In genomic region chr17:38660097-38661026, GRCh38 we compare ENCODE assay signal across 17 cellular contexts. TPM values are rescaled to one million over a fixed set of nuclear protein-coding genes. Genes with fewer than 3 reads are reported as not detected.
DNase-seq lines count a peak whose midpoint lies in the region; ATAC-seq and TF ChIP-seq lines count a peak whose summit lies in the region.
"Had no signal": no experiment of that assay in that cellular context is flagged by ENCODE, and none has a peak within 500 bp of the region (broad histone marks: within the 10 kb centered on the region; RNA-seq: fewer than 3 reads in every experiment).

No MANE protein-coding gene starts in this region.

- no peak overlapping the region for H3K56ac ChIP-seq in mesendoderm (ENCODE audit: low read length)

- DNase-seq in Caco-2 (peak in 1 of 2 experiments; percentile 27), OCI-M1 (lab: John Stamatoyannopoulos, UW) (peak; percentile 23), mesendoderm (peak; percentile 29), Ammon's horn (ENCODE audit: low spot score) (no peak), COLO829 (ENCODE audit: low spot score) (no peak), T-helper 17 cell (no peak)
- DNase-seq in stimulated activated CD4-positive, alpha-beta T cell treated with anti-CD3 and anti-CD28 coated beads, Interleukin-12 subunit alpha, Interleukin-12 subunit beta, amount 100 ng/mL, for 4 hours: no peak
- DNase-seq: activated CD4-positive, alpha-beta T cell treated with anti-CD3 and anti-CD28 coated beads for 48 hours; activated naive CD8-positive, alpha-beta T cell treated with anti-CD3 and anti-CD28 coated beads, Interleukin-2, amount 50 U/mL, for 24 hours; activated T-cell treated with anti-CD3 and anti-CD28 coated beads, Interleukin-2, amount 50 U/mL, for 24 hours; central memory CD4-positive, alpha-beta T cell; EL; gastrocnemius medialis; NCI-H1436; NCI-H526; T-helper 2 cell had no signal

- intact Hi-C loops in Caco-2 (cut with micrococcal nuclease; ENCODE audit: unreplicated experiment): loop anchor here (10.0 kb wide), 1 partner anchor 236 kb away; the partner anchor contains the start of gene ARHGAP23

- POLR2A ChIA-PET in Caco-2 (lab: Charles Lee) (interaction anchor here (1.1 kb wide), 1 partner anchor 63 kb away, joined by 6 read pairs; no protein-coding TSS in a partner anchor), HEK293 (lab: Yijun Ruan, JAX) (interaction anchor here (0.7 kb wide), 2 partner anchors 68 to 247 kb away, joined by 3 read pairs; no protein-coding TSS in a partner anchor)

- no peak overlapping the region for H4K5ac ChIP-seq in mesendoderm (ENCODE audit: low read length)

- H3K79me2 ChIP-seq in mesendoderm (ENCODE audit: control insufficient read depth, insufficient read depth, low read length): no peaks in the 10 kb centered on the region

- H3K79me1 ChIP-seq in mesendoderm (ENCODE audit: low read length): no peaks in the 10 kb centered on the region

- H3K4me1 Mint-ChIP-seq in Caco-2 (ENCODE audit: low read depth, unreplicated experiment) (peaks cover 6% of the 10 kb centered on the region), T-helper 17 cell (peaks cover 3% of the 10 kb centered on the region)

- H3K4me3 ChIP-seq in Caco-2 (ENCODE audit: low read depth, low read length): no peak overlapping the region
- H3K4me3 ChIP-seq in HEK293 (ENCODE audit: low read depth, low read length): no peak overlapping the region
- H3K4me3 ChIP-seq in mesendoderm (ENCODE audit: low read length): no peak overlapping the region
- H3K4me3 ChIP-seq: gastrocnemius medialis had no signal

- no peak overlapping the region for H3K4ac ChIP-seq in mesendoderm (ENCODE audit: low read depth, low read length)

- no peak for ATAC-seq in T-helper 17 cell
- ATAC-seq: activated naive CD8-positive, alpha-beta T cell treated with anti-CD3 and anti-CD28 coated beads, Interleukin-2, amount 50 U/mL, for 24 hours; gastrocnemius medialis had no signal

- H3K9ac ChIP-seq in mesendoderm (ENCODE audit: low read length): no peak overlapping the region

- no peak overlapping the region for H3K4me2 ChIP-seq in mesendoderm (ENCODE audit: low read length)

- H2BK5ac ChIP-seq in mesendoderm (ENCODE audit: low read length): no peak overlapping the region

- CTCF ChIA-PET in Caco-2 (lab: Charles Lee) (interaction anchor here (1.0 to 10.9 kb wide), 4 partner anchors 46 to 102 kb away, joined by 3 to 292 read pairs (median 4); no protein-coding TSS in a partner anchor), HEK293 (lab: Yijun Ruan, JAX) (interaction anchor here (0.6 to 11.9 kb wide), 12 partner anchors 8 to 311 kb away, joined by 3 to 254 read pairs (median 4); no protein-coding TSS in a partner anchor)

- H3K36me3 ChIP-seq in Caco-2 (ENCODE audit: control insufficient read depth, insufficient read depth, low read length) (no peaks in the 10 kb centered on the region), HEK293 (ENCODE audit: control insufficient read depth in 2 of 2, insufficient read depth in 1 of 2, low read length in 2 of 2) (no peaks in the 10 kb centered on the region), mesendoderm (ENCODE audit: control insufficient read depth, insufficient read depth, low read length) (no peaks in the 10 kb centered on the region)
- H3K36me3 ChIP-seq: gastrocnemius medialis had no signal

- H3K4me1 ChIP-seq in Caco-2: peaks cover 16% of the 10 kb centered on the region
- H3K4me1 ChIP-seq in HEK293 (ENCODE audit: control insufficient read depth, insufficient read depth, low read length): no peaks in the 10 kb centered on the region
- no peaks in the 10 kb centered on the region for H3K4me1 ChIP-seq in mesendoderm (ENCODE audit: control insufficient read depth, low read depth, low read length)
- H3K4me1 ChIP-seq: gastrocnemius medialis had no signal

- H3K36me3 Mint-ChIP-seq in Caco-2 (ENCODE audit: insufficient read depth, unreplicated experiment) (no peaks in the 10 kb centered on the region), T-helper 17 cell (ENCODE audit: low read depth) (peaks cover 5% of the 10 kb centered on the region)

- H2BK120ac ChIP-seq in mesendoderm (ENCODE audit: low read depth, low read length): no peak overlapping the region

- H3K23ac ChIP-seq in mesendoderm (ENCODE audit: low read length): no peak overlapping the region

- no peaks in the 10 kb centered on the region for H3K9me3 Mint-ChIP-seq in Caco-2 (ENCODE audit: unreplicated experiment)
- H3K9me3 Mint-ChIP-seq: activated naive CD8-positive, alpha-beta T cell treated with anti-CD3 and anti-CD28 coated beads, Interleukin-2, amount 50 U/mL, for 24 hours; activated T-cell treated with anti-CD3 and anti-CD28 coated beads, Interleukin-2, amount 50 U/mL, for 24 hours had no signal

- H3K27ac Mint-ChIP-seq in Caco-2 (ENCODE audit: unreplicated experiment): peak overlapping the region; percentile 15
- no peak overlapping the region for H3K27ac Mint-ChIP-seq in T-helper 17 cell
- H3K27ac Mint-ChIP-seq: activated naive CD8-positive, alpha-beta T cell treated with anti-CD3 and anti-CD28 coated beads, Interleukin-2, amount 50 U/mL, for 24 hours; activated T-cell treated with anti-CD3 and anti-CD28 coated beads, Interleukin-2, amount 50 U/mL, for 24 hours had no signal

- H3K27me3 Mint-ChIP-seq in Caco-2 (ENCODE audit: insufficient read depth, unreplicated experiment): no peaks in the 10 kb centered on the region
- peaks cover 62% of the 10 kb centered on the region for H3K27me3 Mint-ChIP-seq in T-helper 17 cell

- H3K18ac ChIP-seq in mesendoderm (ENCODE audit: low read length): no peak overlapping the region

- H3K9me3 ChIP-seq in Caco-2 (no peaks in the 10 kb centered on the region), HEK293 (ENCODE audit: control insufficient read depth, insufficient read depth, low read depth, low read length) (no peaks in the 10 kb centered on the region), T-helper 17 cell (ENCODE audit: control insufficient read depth, low read length, poor library complexity, severe bottlenecking) (no peaks in the 10 kb centered on the region)
- H3K9me3 ChIP-seq: gastrocnemius medialis had no signal

- no peak overlapping the region for H4K8ac ChIP-seq in mesendoderm (ENCODE audit: low read depth, low read length)

- WGBS in mesendoderm (ENCODE audit: extremely low coverage, insufficient coverage, low lambda C conversion rate): no CpG with 5 or more reads among the region's 16 CpGs

- BruUV-seq in Caco-2 (replicated peaks; lab: Mats Ljungman, UMichigan): no TSS peak

- no peak for TF ChIP-seq CTCF in Caco-2 (IDR thresholded peaks at IDR 0.05; ENCODE audit: insufficient read depth in 1 of 2, low read depth in 1 of 2, low read length in 1 of 2, severe bottlenecking in 1 of 2, unreplicated experiment in 1 of 2)
- no peak for TF ChIP-seq CTCF in HEK293 (tag by site-specific recombination; IDR thresholded peaks at IDR 0.05)

- H3K27me3 ChIP-seq in Caco-2 (replicated peaks; ENCODE audit: control insufficient read depth, insufficient read depth, low read length) (no peaks in the 10 kb centered on the region), mesendoderm (ENCODE audit: insufficient read depth, low read length, poor library complexity) (no peaks in the 10 kb centered on the region)

- no peak overlapping the region for H2AK5ac ChIP-seq in mesendoderm (ENCODE audit: low read length)

- H3K4me3 Mint-ChIP-seq in Caco-2 (ENCODE audit: unreplicated experiment) (no peak overlapping the region), T-helper 17 cell (no peak overlapping the region)
- H3K4me3 Mint-ChIP-seq: activated naive CD8-positive, alpha-beta T cell treated with anti-CD3 and anti-CD28 coated beads, Interleukin-2, amount 50 U/mL, for 24 hours; activated T-cell treated with anti-CD3 and anti-CD28 coated beads, Interleukin-2, amount 50 U/mL, for 24 hours had no signal

- no peak overlapping the region for H2BK15ac ChIP-seq in mesendoderm (replicated peaks; ENCODE audit: low read depth)

- no peak overlapping the region for H3K27ac ChIP-seq in HEK293 (ENCODE audit: extremely low read depth, low read depth, low read length)
- H3K27ac ChIP-seq in mesendoderm (ENCODE audit: low read depth, low read length): no peak overlapping the region
- H3K27ac ChIP-seq: gastrocnemius medialis had no signal

TF ChIP-seq in HEK293, 187 proteins besides CTCF, POLR2A, EP300 and RAD21 (continues in another document):
- TF ChIP-seq ZBTB1 (tag by site-specific recombination; IDR thresholded peaks at IDR 0.05) (no peak), PBX3 (CRISPR knock-in tag; IDR thresholded peaks at IDR 0.05) (no peak), GLIS2 (tag by site-specific recombination; IDR thresholded peaks at IDR 0.05) (no peak), KLF1 (tag by site-specific recombination; IDR thresholded peaks at IDR 0.05) (0 out of 2 replicates have a peak, but pooled peaks have one; percentile 33), ZNF585B (tag by site-specific recombination; IDR thresholded peaks at IDR 0.05) (no peak), HOXA7 (CRISPR knock-in tag; IDR thresholded peaks at IDR 0.05; ENCODE audit: borderline replicate concordance) (no peak), ZNF426 (tag by site-specific recombination; IDR thresholded peaks at IDR 0.05) (no peak), GLIS1 (tag by site-specific recombination; IDR thresholded peaks at IDR 0.05) (peak; percentile 34; the same call in 1 of the 2 replicates), SP2 (tag by site-specific recombination; IDR thresholded peaks at IDR 0.05) (peak; percentile 40), ZNF146 (tag by site-specific recombination; IDR thresholded peaks at IDR 0.05) (no peak), EGR2 (tag by site-specific recombination; IDR thresholded peaks at IDR 0.05; ENCODE audit: low read depth) (peak; percentile 59), ZNF16 (tag by site-specific recombination; IDR thresholded peaks at IDR 0.05; ENCODE audit: low read depth) (no peak), ZNF600 (tag by site-specific recombination; IDR thresholded peaks at IDR 0.05) (peak; percentile 69; the same call in 1 of the 2 replicates)

RNA-seq across cellular contexts. Expression of gene EPOP, which starts 14.4 kb away (rescaled TPM):
- total RNA-seq in Caco-2 (2022) (17.1 and 19.1 TPM in 2 replicates), T-helper 17 cell (1 to 10 TPM in 1 of 2 donors, under 1 TPM in 1; 0.60 to 1.1 TPM)
- polyA plus RNA-seq in mesendoderm (2013, experiment 1 of 2): 1.3 TPM
- polyA plus RNA-seq in mesendoderm (2013, experiment 2 of 2): 1.3 TPM

RNA-seq across cellular contexts. Expression of gene MLLT6, which starts 44.7 kb away (rescaled TPM):
- total RNA-seq in Caco-2 (2022): 69.7 and 72.5 TPM in 2 replicates
- 5.4 TPM for polyA plus RNA-seq in mesendoderm (2013, experiment 1 of 2)
- polyA plus RNA-seq in mesendoderm (2013, experiment 2 of 2): 5.4 TPM
- 100 to 1,000 TPM; 304 to 334 TPM for total RNA-seq in T-helper 17 cell

RNA-seq across cellular contexts. Expression of gene SRCIN1, which starts 54.6 kb away (rescaled TPM):
- total RNA-seq in Caco-2 (2022): 23.6 and 25.8 TPM in 2 replicates
- 1.5 TPM for polyA plus RNA-seq in mesendoderm (2013, experiment 1 of 2)
- polyA plus RNA-seq in mesendoderm (2013, experiment 2 of 2): 0.97 TPM
- under 1 TPM; 0.26 to 0.52 TPM for total RNA-seq in T-helper 17 cell

Comparison
In these comparisons a context has a peak if more than half of its experiments do, and no peak if none do; other contexts are left out.
1. DNase-seq: peak in OCI-M1 (single experiment) and mesendoderm (single experiment); none in Ammon's horn (single experiment), COLO829 (single experiment), T-helper 17 cell (0 of 3) and stimulated activated CD4-positive, alpha-beta T cell treated with anti-CD3 and anti-CD28 coated beads, Interleukin-12 subunit alpha, Interleukin-12 subunit beta, amount 100 ng/mL, for 4 hours (single experiment).
2. RNA of gene SRCIN1, which starts 54.6 kb away (total RNA-seq): 23.6 to 25.8 TPM in Caco-2; 0.26 to 0.52 TPM in T-helper 17 cell; every median in the first group is over 10 times any median in the second.